Comparison of ENCODE assay signal across 27 cellular contexts in genomic region chr7:153158204-153158603, GRCh38.
"Had no signal": no experiment of that assay in that cellular context is flagged by ENCODE, and none has a peak within 500 bp of the region (broad histone marks: within the 10 kb centered on the region; RNA-seq: fewer than 3 reads in every experiment).

No MANE protein-coding gene starts in this region.

- ATAC-seq: activated CD8-positive, alpha-beta T cell treated with anti-CD3 and anti-CD28 coated beads for 36 hours; foreskin keratinocyte; gastrocnemius medialis; heart left ventricle had no signal

- H3K4me1 ChIP-seq: esophagus muscularis mucosa, foreskin keratinocyte, gastrocnemius medialis, heart left ventricle had no signal

- H3K9me3 ChIP-seq: gastrocnemius medialis had no signal

- H3K36me3 ChIP-seq: brain microvascular endothelial cell, esophagus muscularis mucosa, gastrocnemius medialis, heart left ventricle had no signal

- H3K9me3 Mint-ChIP-seq: endodermal cell had no signal

- H3K27ac ChIP-seq: brain microvascular endothelial cell, coronary artery, dorsolateral prefrontal cortex, esophagus muscularis mucosa, foreskin keratinocyte, gastrocnemius medialis, heart left ventricle had no signal

- H3K4me1 Mint-ChIP-seq: activated CD4-positive, alpha-beta T cell treated with anti-CD3 and anti-CD28 coated beads, Interleukin-2, amount 10 ng/mL, durations not matched to agents 7 days and 5 days; central memory CD8-positive, alpha-beta T cell had no signal

- DNase-seq: activated CD4-positive, alpha-beta T cell treated with anti-CD3 and anti-CD28 coated beads for 1 hour; activated CD4-positive, alpha-beta T cell treated with anti-CD3 and anti-CD28 coated beads for 4 hours; activated CD4-positive, alpha-beta T cell treated with anti-CD3 and anti-CD28 coated beads, Interleukin-2, amount 10 ng/mL, durations not matched to agents 7 days and 5 days; activated CD4-positive, alpha-beta T cell treated with anti-CD3 and anti-CD28 coated beads, Interleukin-2, amount 50 U/mL, for 48 hours; activated CD8-positive, alpha-beta memory T cell treated with anti-CD3 and anti-CD28 coated beads for 24 hours; activated CD8-positive, alpha-beta T cell treated with anti-CD3 and anti-CD28 coated beads for 36 hours; activated gamma-delta T cell; activated naive CD4-positive, alpha-beta T cell; activated naive CD4-positive, alpha-beta T cell treated with anti-CD3 and anti-CD28 coated beads, Interleukin-2, amount 50 U/mL, for 16 hours; activated T-cell treated with anti-CD3 and anti-CD28 coated beads, Interleukin-2, amount 50 U/mL, for 1 hour; activated T-cell treated with anti-CD3 and anti-CD28 coated beads, Interleukin-2, amount 50 U/mL, for 48 hours; amniotic stem cell; anterior cingulate cortex; brain microvascular endothelial cell; dorsolateral prefrontal cortex; effector memory CD4-positive, alpha-beta T cell; endodermal cell; foreskin keratinocyte; gastrocnemius medialis; glutamatergic neuron; heart left ventricle; T-helper 2 cell had no signal

- H3K27ac Mint-ChIP-seq: activated CD4-positive, alpha-beta T cell treated with anti-CD3 and anti-CD28 coated beads, Interleukin-2, amount 10 ng/mL, durations not matched to agents 7 days and 5 days; activated CD8-positive, alpha-beta T cell treated with anti-CD3 and anti-CD28 coated beads for 36 hours; activated naive CD8-positive, alpha-beta T cell; dendritic cell treated with granulocyte-macrophage colony-stimulating factor and Interleukin-4, amounts not matched to agents 40 ng/mL and 50 ng/mL, for 4 days; endodermal cell had no signal

- H3K27me3 Mint-ChIP-seq: activated CD4-positive, alpha-beta T cell treated with anti-CD3 and anti-CD28 coated beads, Interleukin-2, amount 10 ng/mL, durations not matched to agents 7 days and 5 days; central memory CD8-positive, alpha-beta T cell; dendritic cell treated with granulocyte-macrophage colony-stimulating factor and Interleukin-4, amounts not matched to agents 40 ng/mL and 50 ng/mL, for 4 days had no signal

- H3K27me3 ChIP-seq: brain microvascular endothelial cell, dorsolateral prefrontal cortex, esophagus muscularis mucosa, foreskin keratinocyte, gastrocnemius medialis, heart left ventricle had no signal

- H3K36me3 Mint-ChIP-seq: activated naive CD8-positive, alpha-beta T cell had no signal

- H3K4me3 ChIP-seq: coronary artery, dorsolateral prefrontal cortex, esophagus muscularis mucosa, gastrocnemius medialis, heart left ventricle had no signal

- H3K4me3 Mint-ChIP-seq: activated CD4-positive, alpha-beta T cell treated with anti-CD3 and anti-CD28 coated beads, Interleukin-2, amount 10 ng/mL, durations not matched to agents 7 days and 5 days; activated CD8-positive, alpha-beta T cell treated with anti-CD3 and anti-CD28 coated beads for 36 hours; activated naive CD8-positive, alpha-beta T cell; central memory CD8-positive, alpha-beta T cell; dendritic cell treated with granulocyte-macrophage colony-stimulating factor and Interleukin-4, amounts not matched to agents 40 ng/mL and 50 ng/mL, for 4 days; endodermal cell had no signal
